In the genomic region with DNA sequence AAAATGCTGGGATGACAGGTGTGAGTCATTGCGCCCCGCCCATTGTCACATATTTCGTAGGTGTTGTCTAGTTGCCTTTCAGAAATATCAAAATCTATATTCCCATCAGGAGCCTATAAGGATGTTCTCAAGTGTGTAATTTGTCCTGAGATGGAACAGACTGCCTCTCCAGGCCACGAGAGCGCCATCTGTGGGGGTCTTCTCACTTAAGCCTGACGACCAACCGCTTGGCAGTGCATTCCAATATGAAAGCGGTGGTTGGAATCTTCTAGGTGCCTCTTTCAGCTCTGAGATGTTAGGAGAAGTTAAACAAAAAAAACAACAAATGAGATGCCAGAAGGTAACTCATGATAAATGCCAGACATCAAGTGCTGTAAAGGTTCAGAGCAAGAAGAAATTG, we compare ENCODE assay signal across 24 cellular contexts.
"Had no signal": no experiment of that assay in that cellular context is flagged by ENCODE, and none has a peak within 500 bp of the region (broad histone marks: within the 10 kb centered on the region; RNA-seq: fewer than 3 reads in every experiment).

No MANE protein-coding gene starts in this region.

- H3K27ac ChIP-seq: epithelial cell of prostate, gastrocnemius medialis, lower lobe of right lung, prostate gland, right atrium auricular region, suprapubic skin, transverse colon, vagina had no signal

- H3K9me3 Mint-ChIP-seq: stimulated activated naive CD8-positive, alpha-beta T cell treated with anti-CD3 and anti-CD28 coated beads, Interleukin-15, amount 100 ng/mL, for 72 hours had no signal

- H3K4me3 ChIP-seq: dorsolateral prefrontal cortex, gastrocnemius medialis, lower lobe of right lung, prostate gland, right atrium auricular region, smooth muscle cell, suprapubic skin, transverse colon, vagina had no signal

- H3K4me1 Mint-ChIP-seq: stimulated activated naive CD8-positive, alpha-beta T cell treated with anti-CD3 and anti-CD28 coated beads, Interleukin-15, amount 100 ng/mL, for 72 hours had no signal

- H3K27ac Mint-ChIP-seq: nephron progenitor cell had no signal

- H3K4me3 Mint-ChIP-seq: nephron progenitor cell; stimulated activated naive CD8-positive, alpha-beta T cell treated with anti-CD3 and anti-CD28 coated beads, Interleukin-15, amount 100 ng/mL, for 72 hours had no signal

- H3K9me3 ChIP-seq: gastrocnemius medialis, lower lobe of right lung, prostate gland, right atrium auricular region, suprapubic skin, transverse colon, vagina had no signal

- DNase-seq: dorsolateral prefrontal cortex; effector CD4-positive, alpha-beta T cell; foreskin fibroblast; gastrocnemius medialis; head of caudate nucleus; left ventricle myocardium superior; lower lobe of right lung; nephron progenitor cell; nucleus accumbens; stimulated activated CD4-positive, alpha-beta T cell treated with anti-CD3 and anti-CD28 coated beads, Interleukin-12 subunit alpha, Interleukin-12 subunit beta, amount 100 ng/mL, for 4 hours; stimulated activated CD4-positive, alpha-beta T cell treated with anti-CD3 and anti-CD28 coated beads, Interleukin-1b, Interleukin-23, amount 100 ng/mL, for 48 hours; stimulated activated CD4-positive, alpha-beta T cell treated with anti-CD3 and anti-CD28 coated beads, Interleukin-4, amount 100 ng/mL, for 1 hour; stimulated activated CD8-positive, alpha-beta memory T cell treated with anti-CD3 and anti-CD28 coated beads, Interleukin-4, amount 100 ng/mL, for 48 hours; stimulated activated naive CD4-positive, alpha-beta T cell; stimulated activated naive CD8-positive, alpha-beta T cell treated with anti-CD3 and anti-CD28 coated beads, Interleukin-15, amount 100 ng/mL, for 72 hours; transverse colon had no signal

- H3K36me3 ChIP-seq: gastrocnemius medialis, lower lobe of right lung, prostate gland, right atrium auricular region, suprapubic skin, transverse colon, vagina had no signal

- H3K4me1 ChIP-seq: gastrocnemius medialis, lower lobe of right lung, prostate gland, right atrium auricular region, suprapubic skin, transverse colon, vagina had no signal

- H3K4me2 ChIP-seq: smooth muscle cell had no signal

- H3K27me3 ChIP-seq: dorsolateral prefrontal cortex, gastrocnemius medialis, right atrium auricular region, suprapubic skin, transverse colon, vagina had no signal

- ATAC-seq: esophagus mucosa; gastrocnemius medialis; left ventricle myocardium superior; lower lobe of right lung; sciatic nerve; stimulated activated naive CD8-positive, alpha-beta T cell treated with anti-CD3 and anti-CD28 coated beads, Interleukin-15, amount 100 ng/mL, for 72 hours had no signal
